1 cellular context compared by ENCODE assay signal in the genomic region with DNA sequence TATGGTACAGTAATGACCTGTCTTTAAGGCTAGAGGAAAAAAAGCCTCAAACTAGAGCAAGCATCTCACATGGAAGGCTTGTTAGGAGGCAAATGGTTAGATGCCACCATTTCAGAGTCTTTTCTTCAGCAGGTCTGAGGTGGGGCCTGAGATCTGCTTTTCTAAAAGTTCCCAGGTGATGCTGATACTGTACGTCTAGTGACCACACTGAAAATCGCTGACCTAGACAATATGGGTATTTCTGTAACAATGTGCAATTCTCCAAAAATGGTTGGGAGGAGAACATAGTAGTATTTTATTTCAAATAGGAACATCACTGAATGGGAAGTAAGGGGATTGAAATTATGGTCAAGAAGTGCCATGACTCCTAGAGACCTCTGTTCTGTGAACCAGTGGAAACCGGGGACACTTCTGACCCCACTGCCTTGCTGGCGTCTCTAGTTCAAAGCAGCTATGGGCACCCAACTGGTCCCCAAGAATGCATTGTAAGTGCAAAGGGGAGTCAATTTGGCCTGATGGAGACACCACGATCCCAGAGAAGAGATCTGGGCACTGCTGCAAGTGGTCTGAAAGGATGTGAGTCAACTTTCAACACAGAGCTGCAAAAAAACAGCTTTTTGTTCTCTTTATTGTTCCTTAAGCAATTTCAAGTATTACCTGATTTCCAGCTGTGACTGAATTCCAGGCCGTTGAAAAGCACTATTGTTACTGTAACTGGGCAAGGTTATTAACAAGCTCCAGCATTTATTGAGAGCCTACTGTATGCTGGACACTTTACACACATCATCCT.
TF ChIP-seq lines count a peak whose summit lies in the region.

No MANE protein-coding gene starts in this region.

TF ChIP-seq in HepG2, 621 proteins besides CTCF, POLR2A, EP300 and RAD21:
- TF ChIP-seq MAFK (conservative IDR thresholded peaks at IDR 0.05 in 1 of 2, IDR thresholded peaks at IDR 0.05 in 1 of 2; ENCODE audit: low read length in 2 of 2) (peak; percentile 89 to 96), POLR2AphosphoS5 (IDR thresholded peaks at IDR 0.05; ENCODE audit: low read depth, low read length) (no peak), MAFF (IDR thresholded peaks at IDR 0.05; ENCODE audit: low read depth, low read length) (peak; percentile 93)
